Comparison of ENCODE assay signal across 9 cellular contexts in the genomic region with DNA sequence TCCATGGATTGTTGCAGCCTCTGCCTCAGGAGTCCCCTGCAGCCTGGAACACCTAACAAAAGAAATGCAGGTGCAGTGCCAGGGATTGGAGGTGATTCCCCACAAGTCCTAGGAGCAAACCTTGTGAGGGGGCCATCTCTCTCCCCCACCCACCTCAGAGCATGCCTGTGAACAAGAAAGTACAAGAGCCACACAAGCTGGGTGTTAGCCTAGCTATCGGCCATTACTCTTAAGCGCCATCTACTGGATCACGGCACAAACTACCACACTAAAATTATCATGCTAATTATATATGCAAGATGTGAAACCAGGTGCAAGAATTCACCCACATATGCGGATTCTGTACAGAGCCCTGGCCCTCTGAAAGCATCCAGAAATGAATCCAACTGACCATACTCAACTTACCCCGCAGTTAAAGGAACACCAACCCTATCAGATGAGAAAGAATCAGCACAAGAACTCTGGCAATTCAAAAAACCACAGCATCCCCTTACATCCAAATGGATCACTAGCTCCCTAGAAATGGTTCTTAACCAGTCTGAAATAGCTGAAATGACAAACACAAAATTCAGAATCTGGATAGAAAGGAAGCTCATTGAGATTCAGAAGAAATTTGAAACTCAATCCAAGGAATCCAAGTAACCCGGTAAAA. TPM values are rescaled to one million over a fixed set of nuclear protein-coding genes. Genes with fewer than 3 reads are reported as not detected.
DNase-seq lines count a peak whose midpoint lies in the region; ATAC-seq and TF ChIP-seq lines count a peak whose summit lies in the region.
"Had no signal": no experiment of that assay in that cellular context is flagged by ENCODE, and none has a peak within 500 bp of the region (broad histone marks: within the 10 kb centered on the region; RNA-seq: fewer than 3 reads in every experiment).

No MANE protein-coding gene starts in this region.

- H3K27ac ChIP-seq in CD4-positive, CD25-positive, alpha-beta regulatory T cell (ENCODE audit: insufficient read depth, low read length, poor library complexity, severe bottlenecking): no peak overlapping the region
- H3K27ac ChIP-seq in OCI-LY3 (ENCODE audit: low read length): no peak overlapping the region
- peak overlapping the region; percentile 17 for H3K27ac ChIP-seq in foreskin keratinocyte

- peak; percentile 75 to 83 for ATAC-seq in CD4-positive, CD25-positive, alpha-beta regulatory T cell (ENCODE audit: low read depth in 2 of 2)
- ATAC-seq in GM19023 (IDR thresholded peaks at IDR 0.05; ENCODE audit: unreplicated experiment) (peak; percentile 80), foreskin keratinocyte (peak; percentile 75), HG03571 (IDR thresholded peaks at IDR 0.05; ENCODE audit: unreplicated experiment) (no peak)

- H3K9ac ChIP-seq in OCI-LY3 (ENCODE audit: low read length): no peak overlapping the region

- no peak overlapping the region for H3K4me3 Mint-ChIP-seq in CD4-positive, CD25-positive, alpha-beta regulatory T cell
- no peak overlapping the region for H3K4me3 Mint-ChIP-seq in osteocyte (ENCODE audit: unreplicated experiment)
- H3K4me3 Mint-ChIP-seq: stimulated activated naive CD8-positive, alpha-beta T cell treated with anti-CD3 and anti-CD28 coated beads, Interleukin-15, Interleukin-2, amounts not matched to agents 100 ng/mL and 50 ng/mL, for 24 hours had no signal

- peak; percentile 20 to 70 (median 62) for DNase-seq in CD4-positive, CD25-positive, alpha-beta regulatory T cell
- DNase-seq in HT-29 (ENCODE audit: low spot score) (peak; percentile 84), activated T-helper 1 cell treated with Interleukin-2 at 50 U/mL for 16 hours (ENCODE audit: low read depth) (peak; percentile 2), foreskin keratinocyte (peak; percentile 39 to 64), osteocyte (ENCODE audit: extremely low spot score, unreplicated experiment) (no peak)

- no peak overlapping the region for H2AFZ ChIP-seq in OCI-LY3 (ENCODE audit: low read depth, low read length)

- H3K4me3 ChIP-seq in CD4-positive, CD25-positive, alpha-beta regulatory T cell (ENCODE audit: low read depth, low read length): no peak overlapping the region
- H3K4me3 ChIP-seq in OCI-LY3 (ENCODE audit: low read length): no peak overlapping the region

- peaks cover 40% of the 10 kb centered on the region for H3K27me3 Mint-ChIP-seq in CD4-positive, CD25-positive, alpha-beta regulatory T cell
- no peaks in the 10 kb centered on the region for H3K27me3 Mint-ChIP-seq in osteocyte (ENCODE audit: unreplicated experiment)

- no peak overlapping the region for H3K27ac Mint-ChIP-seq in CD4-positive, CD25-positive, alpha-beta regulatory T cell
- H3K27ac Mint-ChIP-seq in osteocyte (ENCODE audit: unreplicated experiment): no peak overlapping the region
- H3K27ac Mint-ChIP-seq: stimulated activated naive CD8-positive, alpha-beta T cell treated with anti-CD3 and anti-CD28 coated beads, Interleukin-15, Interleukin-2, amounts not matched to agents 100 ng/mL and 50 ng/mL, for 24 hours had no signal

- peaks cover 0 to 7% (median 4%) of the 10 kb centered on the region in 4 donors for H3K4me1 Mint-ChIP-seq in CD4-positive, CD25-positive, alpha-beta regulatory T cell
- H3K4me1 Mint-ChIP-seq in osteocyte (ENCODE audit: unreplicated experiment): peaks cover 34% of the 10 kb centered on the region

- no peaks in the 10 kb centered on the region for H3K9me3 ChIP-seq in CD4-positive, CD25-positive, alpha-beta regulatory T cell (ENCODE audit: control insufficient read depth in 2 of 2, low read length in 2 of 2)
- no peaks in the 10 kb centered on the region for H3K9me3 ChIP-seq in OCI-LY3 (ENCODE audit: insufficient read depth, low read length)

- no peaks in the 10 kb centered on the region for H4K20me1 ChIP-seq in OCI-LY3 (ENCODE audit: insufficient read depth, low read length)

- no peak overlapping the region for H3K4me2 ChIP-seq in OCI-LY3 (ENCODE audit: low read length)

- no peaks in the 10 kb centered on the region for H3K27me3 ChIP-seq in CD4-positive, CD25-positive, alpha-beta regulatory T cell (ENCODE audit: control insufficient read depth, insufficient read depth, low read length)
- H3K27me3 ChIP-seq in OCI-LY3 (ENCODE audit: low read depth, low read length) (no peaks in the 10 kb centered on the region), foreskin keratinocyte (no peaks in the 10 kb centered on the region)

- no peaks in the 10 kb centered on the region for H3K9me3 Mint-ChIP-seq in CD4-positive, CD25-positive, alpha-beta regulatory T cell
- H3K9me3 Mint-ChIP-seq in osteocyte (ENCODE audit: unreplicated experiment): peaks cover 15% of the 10 kb centered on the region
- H3K9me3 Mint-ChIP-seq: stimulated activated naive CD8-positive, alpha-beta T cell treated with anti-CD3 and anti-CD28 coated beads, Interleukin-15, Interleukin-2, amounts not matched to agents 100 ng/mL and 50 ng/mL, for 24 hours had no signal

- H3K36me3 Mint-ChIP-seq in CD4-positive, CD25-positive, alpha-beta regulatory T cell: no peaks in the 10 kb centered on the region
- peaks cover 2% of the 10 kb centered on the region for H3K36me3 Mint-ChIP-seq in osteocyte (ENCODE audit: unreplicated experiment)

- no peaks in the 10 kb centered on the region for H3K36me3 ChIP-seq in CD4-positive, CD25-positive, alpha-beta regulatory T cell (ENCODE audit: control insufficient read depth, insufficient read depth, low read length)
- H3K36me3 ChIP-seq in OCI-LY3 (replicated peaks; ENCODE audit: low read depth, low read length): no peaks in the 10 kb centered on the region

- TF ChIP-seq CTCF in OCI-LY3 (IDR thresholded peaks at IDR 0.05; ENCODE audit: low read depth, low read length) (peak; percentile 67), foreskin keratinocyte (conservative IDR thresholded peaks at IDR 0.05) (peak; percentile 88), osteocyte (IDR thresholded peaks at IDR 0.05) (peak; percentile 80)

- no peaks in the 10 kb centered on the region for H3K79me2 ChIP-seq in OCI-LY3 (ENCODE audit: low read length)

- no peaks in the 10 kb centered on the region for H3K4me1 ChIP-seq in CD4-positive, CD25-positive, alpha-beta regulatory T cell (ENCODE audit: control insufficient read depth, insufficient read depth, low read length, poor library complexity, severe bottlenecking)
- H3K4me1 ChIP-seq in OCI-LY3 (ENCODE audit: low read length) (peaks cover 5% of the 10 kb centered on the region; the same call in 1 of the 2 replicates), foreskin keratinocyte (peaks cover 41% of the 10 kb centered on the region)

RNA-seq across cellular contexts. Expression of gene PRSS3, which starts 16.5 kb away (rescaled TPM):
- total RNA-seq in CD4-positive, CD25-positive, alpha-beta regulatory T cell: not detected
- not detected for polyA plus RNA-seq in CD4-positive, CD25-positive, alpha-beta regulatory T cell
- 106 and 123 TPM in 2 replicates for total RNA-seq in HT-29 (2014; rRNA removed; shearing (Covaris generic))
- total RNA-seq in foreskin keratinocyte (89.9 and 199 TPM in 2 replicates), osteocyte (not detected in 2 replicates)
- 127 and 247 TPM in 2 replicates for polyA plus RNA-seq in foreskin keratinocyte

RNA-seq across cellular contexts. Expression of gene UBE2R2, which starts 38.1 kb away (rescaled TPM):
- 33.3 TPM for total RNA-seq in CD4-positive, CD25-positive, alpha-beta regulatory T cell
- 10 to 100 TPM; 14.8 to 20.3 (median 15.8) TPM for polyA plus RNA-seq in CD4-positive, CD25-positive, alpha-beta regulatory T cell
- total RNA-seq in HT-29 (2014; rRNA removed; shearing (Covaris generic)): 13.5 and 14.1 TPM in 2 replicates
- 28.7 and 31.1 TPM in 2 replicates for total RNA-seq in foreskin keratinocyte
- 24.7 and 25.4 TPM in 2 replicates for polyA plus RNA-seq in foreskin keratinocyte
- 48.1 and 49.1 TPM in 2 replicates for total RNA-seq in osteocyte

Comparison
In these comparisons a context has a peak if more than half of its experiments do, and no peak if none do; other contexts are left out.
1. RNA of gene PRSS3, which starts 16.5 kb away (total RNA-seq): 106 to 123 TPM in HT-29 and 89.9 to 199 TPM in foreskin keratinocyte; not detected in CD4-positive, CD25-positive, alpha-beta regulatory T cell (single experiment) and not detected in osteocyte; every median in the first group is over 10 times any median in the second.
2. Peak in every context shown above with its lines, with median percentiles within 50 percentile points of each other: CTCF ChIP-seq.